In genomic region chr6:155604991-155605390, GRCh38 we compare ENCODE assay signal across 23 cellular contexts.
"Had no signal": no experiment of that assay in that cellular context is flagged by ENCODE, and none has a peak within 500 bp of the region (broad histone marks: within the 10 kb centered on the region; RNA-seq: fewer than 3 reads in every experiment).

No MANE protein-coding gene starts in this region.

- ATAC-seq: activated CD4-positive, CD25-positive, alpha-beta regulatory T cell treated with anti-CD3 and anti-CD28 coated beads, Interleukin-2, amount 50 U/mL, for 24 hours; left lung; naive thymus-derived CD4-positive, alpha-beta T cell had no signal

- H3K9me3 ChIP-seq: esophagus squamous epithelium, sigmoid colon, suprapubic skin had no signal

- H3K4me1 Mint-ChIP-seq: activated CD4-positive, alpha-beta memory T cell treated with anti-CD3 and anti-CD28 coated beads, Interleukin-2, amount 10 ng/mL, durations not matched to agents 7 days and 5 days; activated CD4-positive, alpha-beta T cell treated with anti-CD3 and anti-CD28 coated beads, Interleukin-2, amount 10 ng/mL, durations not matched to agents 24 days and 14 days; naive thymus-derived CD4-positive, alpha-beta T cell had no signal

- H3K4me1 ChIP-seq: esophagus squamous epithelium, left lung, sigmoid colon, stomach, suprapubic skin, tibial nerve had no signal

- H3K4me3 ChIP-seq: coronary artery, esophagus squamous epithelium, left lung, lung, sigmoid colon, stomach, suprapubic skin, tibial nerve had no signal

- H3K27me3 ChIP-seq: esophagus squamous epithelium, left lung, sigmoid colon, stomach, suprapubic skin, tibial nerve had no signal

- H3K36me3 Mint-ChIP-seq: naive thymus-derived CD4-positive, alpha-beta T cell had no signal

- DNase-seq: activated CD4-positive, alpha-beta memory T cell treated with anti-CD3 and anti-CD28 coated beads, Interleukin-2, amount 10 ng/mL, durations not matched to agents 7 days and 5 days; activated CD4-positive, alpha-beta T cell treated with anti-CD3 and anti-CD28 coated beads, Interleukin-2, amount 10 ng/mL, durations not matched to agents 24 days and 14 days; activated gamma-delta T cell; activated naive CD4-positive, alpha-beta T cell treated with anti-CD3 and anti-CD28 coated beads, Interleukin-2, amount 50 U/mL, for 16 hours; anterior cingulate cortex; cerebellar nuclear complex; endodermal cell; esophagus squamous epithelium; left lung; naive thymus-derived CD4-positive, alpha-beta T cell; retina; sigmoid colon; stimulated activated CD4-positive, alpha-beta T cell treated with anti-CD3 and anti-CD28 coated beads, Interleukin-4, amount 100 ng/mL, for 1 hour; stomach; T1000 had no signal

- H3K27ac Mint-ChIP-seq: activated CD4-positive, alpha-beta memory T cell treated with anti-CD3 and anti-CD28 coated beads, Interleukin-2, amount 10 ng/mL, durations not matched to agents 7 days and 5 days; activated CD4-positive, alpha-beta T cell treated with anti-CD3 and anti-CD28 coated beads, Interleukin-2, amount 10 ng/mL, durations not matched to agents 24 days and 14 days; endodermal cell; naive thymus-derived CD4-positive, alpha-beta T cell; progenitor cell of endocrine pancreas; T-helper 1 cell treated with Interleukin-12 subunit alpha and Interleukin-12 subunit beta and Interleukin-4 antibody, amounts not matched to agents 30 μg/mL and 1 μg/mL, for 36 hours had no signal

- H3K36me3 ChIP-seq: esophagus squamous epithelium, left lung, sigmoid colon, stomach, suprapubic skin, tibial nerve had no signal

- H3K4me3 Mint-ChIP-seq: activated CD4-positive, alpha-beta memory T cell treated with anti-CD3 and anti-CD28 coated beads, Interleukin-2, amount 10 ng/mL, durations not matched to agents 7 days and 5 days; activated CD4-positive, alpha-beta T cell treated with anti-CD3 and anti-CD28 coated beads, Interleukin-2, amount 10 ng/mL, durations not matched to agents 24 days and 14 days; endodermal cell; naive thymus-derived CD4-positive, alpha-beta T cell; neural crest cell; T-helper 1 cell treated with Interleukin-12 subunit alpha and Interleukin-12 subunit beta and Interleukin-4 antibody, amounts not matched to agents 30 μg/mL and 1 μg/mL, for 36 hours had no signal

- H3K27me3 Mint-ChIP-seq: activated CD4-positive, alpha-beta memory T cell treated with anti-CD3 and anti-CD28 coated beads, Interleukin-2, amount 10 ng/mL, durations not matched to agents 7 days and 5 days; activated CD4-positive, alpha-beta T cell treated with anti-CD3 and anti-CD28 coated beads, Interleukin-2, amount 10 ng/mL, durations not matched to agents 24 days and 14 days; progenitor cell of endocrine pancreas had no signal

- H3K27ac ChIP-seq: coronary artery, esophagus squamous epithelium, left lung, sigmoid colon, stomach, suprapubic skin, tibial nerve had no signal

- H3K9me3 Mint-ChIP-seq: activated CD4-positive, alpha-beta memory T cell treated with anti-CD3 and anti-CD28 coated beads, Interleukin-2, amount 10 ng/mL, durations not matched to agents 7 days and 5 days; activated CD4-positive, alpha-beta T cell treated with anti-CD3 and anti-CD28 coated beads, Interleukin-2, amount 10 ng/mL, durations not matched to agents 24 days and 14 days; T-helper 1 cell treated with Interleukin-12 subunit alpha and Interleukin-12 subunit beta and Interleukin-4 antibody, amounts not matched to agents 30 μg/mL and 1 μg/mL, for 36 hours had no signal
